In the genomic region with DNA sequence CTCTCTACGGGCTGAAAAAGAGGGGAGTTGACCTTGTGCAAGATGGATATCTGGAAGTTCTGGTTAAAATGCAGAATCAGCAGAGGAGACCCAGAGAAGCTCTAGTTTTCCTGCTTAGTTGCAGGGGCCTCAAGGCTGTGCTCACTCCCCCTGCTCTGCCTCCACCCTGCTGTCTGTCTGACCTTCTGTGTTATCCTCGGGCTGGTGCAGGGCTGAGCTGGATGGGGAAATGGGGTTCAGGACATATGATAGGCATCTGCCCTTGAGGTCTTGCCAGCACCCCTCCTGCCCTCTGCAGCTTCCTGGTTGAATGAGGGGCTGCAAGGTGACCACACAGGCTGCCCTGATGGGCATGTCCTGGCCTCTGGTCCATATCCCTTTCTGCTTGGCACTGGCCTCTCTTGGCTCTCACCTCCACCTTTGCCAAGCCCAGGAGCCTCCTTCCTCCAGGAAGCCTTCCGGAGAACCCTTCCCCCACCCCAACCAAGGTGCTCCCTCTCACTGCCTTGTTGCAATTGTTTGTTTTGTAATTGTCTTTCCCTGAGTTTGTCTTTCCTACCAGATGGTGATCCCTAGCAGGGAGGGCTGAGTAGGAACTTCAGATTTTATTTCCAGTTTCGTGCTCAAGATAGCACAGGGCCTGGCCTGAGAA, we compare ENCODE assay signal across 8 cellular contexts. TPM values are rescaled to one million over a fixed set of nuclear protein-coding genes. Genes with fewer than 3 reads are reported as not detected.
DNase-seq lines count a peak whose midpoint lies in the region; ATAC-seq lines count a peak whose summit lies in the region.

No MANE protein-coding gene starts in this region.

- ATAC-seq in activated naive CD8-positive, alpha-beta T cell treated with anti-CD3 and anti-CD28 coated beads, Interleukin-2, amount 50 U/mL, for 24 hours: no peak

- H3K27ac ChIP-seq in layer of hippocampus (ENCODE audit: low read depth, low read length): peak overlapping the region; percentile 84
- H3K27ac ChIP-seq in temporal lobe (ENCODE audit: low read depth, low read length): peak overlapping the region; percentile 80

- peak overlapping the region; percentile 89 for H3K4me3 Mint-ChIP-seq in activated naive CD8-positive, alpha-beta T cell treated with anti-CD3 and anti-CD28 coated beads, Interleukin-2, amount 50 U/mL, for 24 hours

- peaks cover 72% of the 10 kb centered on the region for H3K4me1 Mint-ChIP-seq in activated naive CD8-positive, alpha-beta T cell treated with anti-CD3 and anti-CD28 coated beads, Interleukin-2, amount 50 U/mL, for 24 hours

- DNase-seq in NCI-H2196 treated with DMSO at 0.1 percent for 48 hours (lab: John Stamatoyannopoulos, UW; ENCODE audit: unreplicated experiment): peak; percentile 11
- no peak for DNase-seq in NCI-H2196 (lab: John Stamatoyannopoulos, UW; ENCODE audit: unreplicated experiment)
- DNase-seq in activated naive CD8-positive, alpha-beta T cell treated with anti-CD3 and anti-CD28 coated beads, Interleukin-2, amount 50 U/mL, for 24 hours: peak; percentile 12
- DNase-seq in NK-92 (lab: John Stamatoyannopoulos, UW; ENCODE audit: unreplicated experiment): no peak
- DNase-seq in COLO829 (ENCODE audit: low spot score): no peak
- no peak for DNase-seq in OCI-M1 (lab: John Stamatoyannopoulos, UW)

- peak overlapping the region; percentile 89 for H3K27ac Mint-ChIP-seq in activated naive CD8-positive, alpha-beta T cell treated with anti-CD3 and anti-CD28 coated beads, Interleukin-2, amount 50 U/mL, for 24 hours

- H3K27me3 Mint-ChIP-seq in activated naive CD8-positive, alpha-beta T cell treated with anti-CD3 and anti-CD28 coated beads, Interleukin-2, amount 50 U/mL, for 24 hours: no peaks in the 10 kb centered on the region

- no peaks in the 10 kb centered on the region for H3K27me3 ChIP-seq in layer of hippocampus (ENCODE audit: control insufficient read depth, insufficient read depth, low read length)

- H3K9me3 Mint-ChIP-seq in activated naive CD8-positive, alpha-beta T cell treated with anti-CD3 and anti-CD28 coated beads, Interleukin-2, amount 50 U/mL, for 24 hours: no peaks in the 10 kb centered on the region

- H3K36me3 Mint-ChIP-seq in activated naive CD8-positive, alpha-beta T cell treated with anti-CD3 and anti-CD28 coated beads, Interleukin-2, amount 50 U/mL, for 24 hours (ENCODE audit: low read depth): peaks cover 23% of the 10 kb centered on the region

RNA-seq across cellular contexts. Expression of gene TMEM268, which starts 1.3 kb away (rescaled TPM):
- 17.9 TPM for total RNA-seq in temporal lobe

RNA-seq across cellular contexts. Expression of gene ATP6V1G1, which starts 24.8 kb away (rescaled TPM):
- 84.8 TPM for total RNA-seq in temporal lobe

RNA-seq across cellular contexts. Expression of gene TEX53, which starts 45.2 kb away (rescaled TPM):
- not detected for total RNA-seq in temporal lobe

Comparison
In these comparisons a context has a peak if more than half of its experiments do, and no peak if none do; other contexts are left out.
1. DNase-seq: peak in NCI-H2196 treated with DMSO at 0.1 percent for 48 hours (single experiment) and activated naive CD8-positive, alpha-beta T cell treated with anti-CD3 and anti-CD28 coated beads, Interleukin-2, amount 50 U/mL, for 24 hours (single experiment); none in NCI-H2196 (single experiment), NK-92 (single experiment), COLO829 (single experiment) and OCI-M1 (single experiment).